Comparison of ENCODE assay signal across 28 cellular contexts in the genomic region with DNA sequence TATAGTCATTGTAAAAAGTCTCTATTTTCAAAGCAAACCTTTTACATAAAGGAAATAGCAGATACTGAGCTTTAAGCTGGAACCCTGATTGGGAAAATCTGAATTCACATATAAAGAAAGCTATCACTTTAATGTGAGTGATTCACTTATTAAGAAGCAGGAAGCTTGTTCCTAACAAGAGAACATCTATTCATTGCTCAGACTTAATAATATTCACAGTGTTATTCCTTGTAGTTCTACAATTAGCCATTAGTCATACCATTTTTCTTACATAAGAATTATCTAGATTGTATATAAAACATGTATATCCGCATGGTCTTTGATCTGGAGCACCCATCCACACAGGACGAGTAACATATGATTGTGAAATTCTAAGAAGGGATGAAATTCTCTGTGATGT.
DNase-seq lines count a peak whose midpoint lies in the region; FAIRE-seq and TF ChIP-seq lines count a peak whose summit lies in the region.
"Had no signal": no experiment of that assay in that cellular context is flagged by ENCODE, and none has a peak within 500 bp of the region (broad histone marks: within the 10 kb centered on the region; RNA-seq: fewer than 3 reads in every experiment).

No MANE protein-coding gene starts in this region.

- no peaks in the 10 kb centered on the region for H3K4me1 ChIP-seq in thyroid gland
- H3K4me1 ChIP-seq: adrenal gland, BLaER1, spleen, upper lobe of left lung had no signal

- H3K9me3 ChIP-seq in thyroid gland = no peaks in the 10 kb centered on the region
- H3K9me3 ChIP-seq: adrenal gland, BLaER1, esophagus muscularis mucosa, spleen, upper lobe of left lung had no signal

- peak; percentile 21 for FAIRE-seq in islet of Langerhans (lab: Jason Lieb, UNC)
- no peak for FAIRE-seq in RCC 7860 (lab: Jason Lieb, UNC)
- FAIRE-seq: TTC549 had no signal

- intact Hi-C loops in thyroid gland (cut with DNase I) = no loop called here

- DNase-seq in AG20443 (ENCODE audit: low spot score) (peak; percentile 24), HT1080 (ENCODE audit: low read depth) (peak; percentile 17), epidermal melanocyte (ENCODE audit: insufficient read length, low spot score) (peak; percentile 51), thyroid gland (no peak), DMS 273 treated with DMSO at 0.1 percent for 48 hours (lab: John Stamatoyannopoulos, UW) (no peak), cortex of kidney (lab: John Stamatoyannopoulos, UW) (no peak), RCC 7860 (ENCODE audit: low spot score) (no peak)
- DNase-seq: activated CD4-positive, alpha-beta T cell treated with anti-CD3 and anti-CD28 coated beads, Interleukin-2, amount 50 U/mL, for 48 hours; activated naive CD4-positive, alpha-beta T cell treated with anti-CD3 and anti-CD28 coated beads for 36 hours; adrenal gland; brain microvascular endothelial cell; COR-L47; effector CD4-positive, alpha-beta T cell; GF-D8; naive thymus-derived CD8-positive, alpha-beta T cell; NCI-H1105 treated with DMSO at 0.1 percent for 48 hours; NCI-H2081 treated with DMSO at 0.1 percent for 48 hours; NCI-H226; retina; RPMI8226; spleen; stimulated activated CD4-positive, alpha-beta T cell treated with anti-CD3 and anti-CD28 coated beads, Interleukin-2, amount 100 ng/mL, for 48 hours; upper lobe of left lung had no signal

- no peak overlapping the region for H3K27ac ChIP-seq in thyroid gland
- H3K27ac ChIP-seq: adrenal gland, BLaER1, brain microvascular endothelial cell, esophagus muscularis mucosa, SK-N-MC, spleen, upper lobe of left lung had no signal

- no peaks in the 10 kb centered on the region for H3K36me3 ChIP-seq in thyroid gland
- H3K36me3 ChIP-seq: adrenal gland, BLaER1, brain microvascular endothelial cell, esophagus muscularis mucosa, spleen, upper lobe of left lung had no signal

- no peak for TF ChIP-seq POLR2A in thyroid gland (IDR thresholded peaks at IDR 0.05)

- no peak for TF ChIP-seq CTCF in thyroid gland (IDR thresholded peaks at IDR 0.05)

- no peak overlapping the region for H3K4me3 ChIP-seq in thyroid gland (replicated peaks in 1 of 3)
- H3K4me3 ChIP-seq: adrenal gland, BLaER1, esophagus muscularis mucosa, SK-N-MC, spleen, upper lobe of left lung had no signal

- H3K27me3 ChIP-seq in thyroid gland = no peaks in the 10 kb centered on the region
- H3K27me3 ChIP-seq: adrenal gland, BLaER1, brain microvascular endothelial cell, esophagus muscularis mucosa, upper lobe of left lung had no signal

- 84 to 90% methylated on average over 2 of the region's 2 CpGs for WGBS in thyroid gland, 2 donors

Comparison
In these comparisons a context has a peak if more than half of its experiments do, and no peak if none do; other contexts are left out.
1. DNase-seq: peak in AG20443 (single experiment), HT1080 (single experiment) and epidermal melanocyte (single experiment); none in thyroid gland (0 of 2), DMS 273 treated with DMSO at 0.1 percent for 48 hours (single experiment), cortex of kidney (single experiment) and RCC 7860 (single experiment).